ENCODE assay signal across 12 cellular contexts in the genomic region with DNA sequence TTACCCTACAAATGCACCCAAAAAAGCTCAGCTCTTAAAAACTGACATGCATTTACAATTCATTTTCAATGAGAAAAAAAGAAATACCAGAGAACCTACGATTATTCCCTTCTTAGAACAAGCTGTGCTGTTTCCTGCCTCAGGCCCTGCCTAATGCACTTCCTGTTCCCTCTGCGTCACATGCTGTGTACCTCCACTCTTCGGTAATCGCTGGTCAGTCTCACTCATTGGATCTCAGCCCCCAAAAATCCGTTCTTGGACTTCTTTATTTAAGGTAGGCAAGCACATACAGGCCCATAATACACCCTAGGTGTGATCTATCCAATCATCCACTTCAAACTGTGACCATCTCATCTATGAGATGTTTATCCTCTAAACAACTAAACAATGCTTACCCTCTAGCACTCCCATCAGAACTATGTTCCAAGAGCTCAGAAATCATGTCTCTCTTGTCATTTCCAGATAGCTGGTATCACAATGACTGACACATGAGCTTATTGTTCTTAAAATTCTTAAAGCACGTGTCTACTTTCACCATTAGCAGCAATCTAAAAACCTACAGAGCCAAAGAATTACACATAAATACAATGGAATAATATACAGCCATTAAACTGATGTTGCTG.
DNase-seq lines count a peak whose midpoint lies in the region; ATAC-seq and TF ChIP-seq lines count a peak whose summit lies in the region.
"Had no signal": no experiment of that assay in that cellular context is flagged by ENCODE, and none has a peak within 500 bp of the region (broad histone marks: within the 10 kb centered on the region; RNA-seq: fewer than 3 reads in every experiment).

No MANE protein-coding gene starts in this region.

- H3K4me3 ChIP-seq in PC-3 (ENCODE audit: low read length) = no peak overlapping the region

- intact Hi-C loops in PC-3 (cut with micrococcal nuclease) = no loop called here
- intact Hi-C loops in sciatic nerve (cut with DNase I) = no loop called here

- H3K27me3 ChIP-seq in PC-3 (ENCODE audit: low read length) = no peaks in the 10 kb centered on the region
- H3K27me3 ChIP-seq: neutrophil had no signal

- H3K79me2 ChIP-seq in PC-3 (ENCODE audit: low read length) = no peaks in the 10 kb centered on the region

- H3F3A ChIP-seq in PC-3 (ENCODE audit: low read length, unreplicated experiment) = no peaks in the 10 kb centered on the region

- no TSS peak for BruUV-seq in PC-3 (replicated peaks; lab: Mats Ljungman, UMichigan)

- H3K9me2 ChIP-seq in PC-3 (replicated peaks; ENCODE audit: low read length) = no peaks in the 10 kb centered on the region

- no peak overlapping the region for H3K9ac ChIP-seq in PC-3 (ENCODE audit: low read length)

- no peaks in the 10 kb centered on the region for H3K4me1 ChIP-seq in PC-3 (ENCODE audit: insufficient read depth, low read length)

- CTCF ChIA-PET in PC-3 (lab: Charles Lee) = interaction anchor here (0.5 kb wide), 1 partner anchor 352 kb away, joined by 3 read pairs; no protein-coding TSS in a partner anchor

- DNase-seq in PC-3 (no peak), glomerular endothelial cell (ENCODE audit: extremely low read depth, low read depth, low spot score) (peak; percentile 45), sciatic nerve (ENCODE audit: low spot score) (no peak), hippocampal formation (lab: John Stamatoyannopoulos, UW) (no peak), COLO668 (lab: John Stamatoyannopoulos, UW; ENCODE audit: unreplicated experiment) (no peak)
- no peak for DNase-seq in activated effector memory CD4-positive, alpha-beta T cell treated with anti-CD3 and anti-CD28 coated beads, Interleukin-2, amount 50 U/mL, for 16 hours
- DNase-seq: activated CD8-positive, alpha-beta memory T cell treated with anti-CD3 and anti-CD28 coated beads for 24 hours; aorta; NCI-H1105 treated with DMSO at 0.1 percent for 48 hours had no signal

- ATAC-seq in GM21423 (IDR thresholded peaks at IDR 0.05; ENCODE audit: unreplicated experiment) (peak; percentile 46), PC-3 (no peak), sciatic nerve (peak; percentile 38), HG03025 (IDR thresholded peaks at IDR 0.05; ENCODE audit: low FRiP score, unreplicated experiment) (no peak)

- H3K36me3 ChIP-seq in PC-3 (ENCODE audit: low read depth, low read length) = no peaks in the 10 kb centered on the region
- H3K36me3 ChIP-seq: neutrophil had no signal

- H3K9me3 ChIP-seq in PC-3 (ENCODE audit: low read length) = no peaks in the 10 kb centered on the region
- H3K9me3 ChIP-seq: neutrophil had no signal

- no peaks in the 10 kb centered on the region for H4K20me1 ChIP-seq in PC-3 (ENCODE audit: low read length)

- H2AFZ ChIP-seq in PC-3 (ENCODE audit: low read length) = 0 out of 2 replicates have a peak overlapping the region, but pooled peaks have one; percentile 18

- H3K4me2 ChIP-seq in PC-3 (ENCODE audit: low read length) = no peak overlapping the region

- POLR2A ChIA-PET in PC-3 (lab: Charles Lee; ENCODE audit: unreplicated experiment) = no interaction called here

- no peak for TF ChIP-seq CTCF in PC-3 (conservative IDR thresholded peaks at IDR 0.05; ENCODE audit: low read depth, low read length)

- no peak overlapping the region for H3K27ac ChIP-seq in PC-3 (ENCODE audit: low read length)
- H3K27ac ChIP-seq: neutrophil had no signal

Comparison
In these comparisons a context has a peak if more than half of its experiments do, and no peak if none do; other contexts are left out.
1. ATAC-seq: peak in GM21423 (single experiment) and sciatic nerve (single experiment); none in PC-3 (single experiment) and HG03025 (single experiment).